ENCODE assay signal across 11 cellular contexts in the genomic region with DNA sequence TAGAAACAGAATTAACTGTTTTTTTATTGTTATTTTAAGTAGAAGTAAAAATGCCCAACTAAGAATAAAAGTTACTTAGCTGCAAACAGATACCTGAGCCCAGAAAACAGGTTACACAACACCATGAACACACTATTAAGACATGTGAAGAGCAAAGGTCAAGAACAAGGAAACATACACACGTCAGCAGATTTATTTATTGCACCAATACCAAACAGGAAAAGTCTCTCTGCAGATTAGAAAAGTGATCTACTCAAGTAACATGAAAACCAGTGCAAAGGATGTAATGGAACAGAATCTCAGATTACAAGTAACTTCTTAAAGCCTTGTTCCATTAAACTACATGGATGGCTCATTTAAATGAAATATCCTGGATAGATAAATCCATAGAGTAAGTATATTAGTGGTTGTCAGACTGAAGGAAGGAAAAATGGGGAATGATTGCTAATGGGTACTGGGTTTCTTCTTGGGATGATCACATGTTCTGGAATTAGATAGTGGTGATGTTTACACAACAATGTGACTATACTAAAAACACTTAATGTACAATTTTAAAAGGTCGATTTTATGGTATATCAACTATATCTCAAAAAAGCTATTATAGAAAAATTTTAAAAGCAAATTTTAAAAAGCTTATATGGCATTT. TPM values are rescaled to one million over a fixed set of nuclear protein-coding genes. Genes with fewer than 3 reads are reported as not detected.
DNase-seq lines count a peak whose midpoint lies in the region; ATAC-seq, FAIRE-seq and TF ChIP-seq lines count a peak whose summit lies in the region.
"Had no signal": no experiment of that assay in that cellular context is flagged by ENCODE, and none has a peak within 500 bp of the region (broad histone marks: within the 10 kb centered on the region; RNA-seq: fewer than 3 reads in every experiment).

No MANE protein-coding gene starts in this region.

- no peaks in the 10 kb centered on the region for H4K20me1 ChIP-seq in endothelial cell of umbilical vein (replicated peaks; ENCODE audit: control insufficient read depth, extremely low read depth, insufficient read depth, low read length)
- no peaks in the 10 kb centered on the region; the same call in 1 of the 2 replicates for H4K20me1 ChIP-seq in GM23338 (replicated peaks; ENCODE audit: insufficient read depth)

- no peaks in the 10 kb centered on the region for H3K27me3 Mint-ChIP-seq in Calu3 (ENCODE audit: unreplicated experiment)
- peaks cover 3% of the 10 kb centered on the region for H3K27me3 Mint-ChIP-seq in nephron progenitor cell (ENCODE audit: low read depth, poor library complexity)
- no peaks in the 10 kb centered on the region for H3K27me3 Mint-ChIP-seq in activated naive CD4-positive, alpha-beta T cell treated with anti-CD3 and anti-CD28 coated beads for 36 hours (ENCODE audit: low read depth)
- peaks cover 3% of the 10 kb centered on the region for H3K27me3 Mint-ChIP-seq in GM23338 (ENCODE audit: insufficient read depth, low read depth, poor library complexity)
- H3K27me3 Mint-ChIP-seq: activated CD4-positive, alpha-beta T cell treated with anti-CD3 and anti-CD28 coated beads, Interleukin-2, amount 10 ng/mL, durations not matched to agents 7 days and 5 days had no signal

- H3K36me3 ChIP-seq in endothelial cell of umbilical vein (ENCODE audit: control insufficient read depth in 2 of 2, extremely low read depth in 1 of 2, insufficient read depth in 2 of 2, low read length in 2 of 2): no peaks in the 10 kb centered on the region
- H3K36me3 ChIP-seq in GM23338 (ENCODE audit: insufficient read depth): 0 out of 2 replicates have a peak, but pooled peaks cover 3% of the 10 kb centered on the region

- no peak overlapping the region for H3K9ac ChIP-seq in endothelial cell of umbilical vein (replicated peaks; ENCODE audit: extremely low read depth, insufficient read depth, low read length)

- H3K4me2 ChIP-seq in endothelial cell of umbilical vein (ENCODE audit: insufficient read depth, low read length) (no peak overlapping the region), GM23338 (no peak overlapping the region)

- intact Hi-C loops in Calu3 (cut with micrococcal nuclease; ENCODE audit: unreplicated experiment) (no loop called here), endothelial cell of umbilical vein (cut with micrococcal nuclease) (no loop called here)
- intact Hi-C loops in activated naive CD4-positive, alpha-beta T cell treated with anti-CD3 and anti-CD28 coated beads for 36 hours (cut with micrococcal nuclease): no loop called here

- TF ChIP-seq POLR2A in endothelial cell of umbilical vein (IDR thresholded peaks at IDR 0.05; ENCODE audit: low read depth, low read length): no peak

- H2AFZ ChIP-seq in endothelial cell of umbilical vein (ENCODE audit: low read depth, low read length) (no peak overlapping the region), GM23338 (no peak overlapping the region)

- DNase-seq in Calu3 (no peak), NOMO-1 (lab: John Stamatoyannopoulos, UW; ENCODE audit: unreplicated experiment in 2 of 2) (peak; percentile 4 to 38), endothelial cell of umbilical vein (ENCODE audit: low read depth, low spot score) (peak; percentile 40), nephron progenitor cell (no peak), COLO668 (lab: John Stamatoyannopoulos, UW; ENCODE audit: unreplicated experiment) (no peak), GM23338 (ENCODE audit: low spot score) (no peak)
- no peak for DNase-seq in activated naive CD4-positive, alpha-beta T cell treated with anti-CD3 and anti-CD28 coated beads for 36 hours
- DNase-seq: activated CD4-positive, alpha-beta T cell treated with anti-CD3 and anti-CD28 coated beads, Interleukin-2, amount 10 ng/mL, durations not matched to agents 7 days and 5 days; retina had no signal

- BruUV-seq in Calu3 (replicated peaks; lab: Mats Ljungman, UMichigan) (no TSS peak), endothelial cell of umbilical vein (replicated peaks; lab: Mats Ljungman, UMichigan) (no TSS peak)

- no peaks in the 10 kb centered on the region for H3K9me1 ChIP-seq in endothelial cell of umbilical vein (replicated peaks; ENCODE audit: control insufficient read depth, extremely low read depth, insufficient read depth, low read length)

- CTCF ChIA-PET in Calu3 (lab: Charles Lee) (interaction anchor here (0.7 to 1.0 kb wide), 3 partner anchors 37 to 161 kb away, joined by 4 to 7 read pairs (median 7); no protein-coding TSS in a partner anchor), endothelial cell of umbilical vein (lab: Charles Lee) (no interaction called here)
- CTCF ChIA-PET in activated naive CD4-positive, alpha-beta T cell treated with anti-CD3 and anti-CD28 coated beads for 36 hours (lab: Charles Lee): interaction anchor here (0.7 to 1.2 kb wide), 2 partner anchors 39 to 95 kb away, joined by 3 to 5 read pairs; no protein-coding TSS in a partner anchor

- H3F3A ChIP-seq in GM23338 (replicated peaks; ENCODE audit: low read depth): no peaks in the 10 kb centered on the region

- H3K9me2 ChIP-seq in GM23338 (ENCODE audit: insufficient read depth): no peaks in the 10 kb centered on the region

- H3K27ac ChIP-seq in endothelial cell of umbilical vein (ENCODE audit: insufficient read depth, low read depth, low read length) (no peak overlapping the region), GM23338 (ENCODE audit: low read depth) (no peak overlapping the region)
- H3K27ac ChIP-seq: cardiac muscle cell had no signal

- H3K27me3 ChIP-seq in endothelial cell of umbilical vein (ENCODE audit: control insufficient read depth in 2 of 2, insufficient read depth in 2 of 2, low read length in 2 of 2): no peaks in the 10 kb centered on the region
- H3K27me3 ChIP-seq in GM23338 (ENCODE audit: insufficient read depth): no peaks in the 10 kb centered on the region
- H3K27me3 ChIP-seq: cardiac muscle cell had no signal

- FAIRE-seq in endothelial cell of umbilical vein (lab: Jason Lieb, UNC): peak; percentile 12

- H3K36me3 Mint-ChIP-seq in Calu3 (ENCODE audit: insufficient read depth, unreplicated experiment) (peaks cover 21% of the 10 kb centered on the region), nephron progenitor cell (ENCODE audit: low read depth) (peaks cover 10% of the 10 kb centered on the region), GM23338 (ENCODE audit: low read depth) (peaks cover 4% of the 10 kb centered on the region; the same call in 1 of the 3 replicates)
- H3K36me3 Mint-ChIP-seq in activated naive CD4-positive, alpha-beta T cell treated with anti-CD3 and anti-CD28 coated beads for 36 hours (ENCODE audit: low read depth): peaks cover 11% of the 10 kb centered on the region

- dilution Hi-C loops in endothelial cell of umbilical vein (cut with MboI; ENCODE audit: extremely low pct_ligation_motif_present, low sequenced_read_pairs): no loop called here

- H3K9me3 Mint-ChIP-seq in Calu3 (ENCODE audit: low read depth, unreplicated experiment): no peaks in the 10 kb centered on the region
- no peaks in the 10 kb centered on the region for H3K9me3 Mint-ChIP-seq in nephron progenitor cell
- no peaks in the 10 kb centered on the region for H3K9me3 Mint-ChIP-seq in activated naive CD4-positive, alpha-beta T cell treated with anti-CD3 and anti-CD28 coated beads for 36 hours
- no peaks in the 10 kb centered on the region for H3K9me3 Mint-ChIP-seq in GM23338
- H3K9me3 Mint-ChIP-seq: activated CD4-positive, alpha-beta T cell treated with anti-CD3 and anti-CD28 coated beads, Interleukin-2, amount 10 ng/mL, durations not matched to agents 7 days and 5 days had no signal

- no peak for TF ChIP-seq CTCF in Calu3 (IDR thresholded peaks at IDR 0.05; ENCODE audit: unreplicated experiment)
- TF ChIP-seq CTCF in endothelial cell of umbilical vein (IDR thresholded peaks at IDR 0.05; ENCODE audit: extremely low read depth in 1 of 2, insufficient read depth in 1 of 2, low read depth in 1 of 2, low read length in 2 of 2): no peak
- TF ChIP-seq CTCF in nephron progenitor cell (IDR thresholded peaks at IDR 0.05): no peak
- TF ChIP-seq CTCF in GM23338 (conservative IDR thresholded peaks at IDR 0.05; ENCODE audit: low read depth in 2 of 2): no peak

- no peak for ATAC-seq in GM18517 (IDR thresholded peaks at IDR 0.05; ENCODE audit: unreplicated experiment)
- no peak for ATAC-seq in GM23338

- peaks cover 15% of the 10 kb centered on the region for H3K79me2 ChIP-seq in endothelial cell of umbilical vein (ENCODE audit: control insufficient read depth, insufficient read depth, low read length)
- H3K79me2 ChIP-seq in GM23338 (replicated peaks; ENCODE audit: insufficient read depth): peaks cover 13% of the 10 kb centered on the region

- H3K9me3 ChIP-seq in endothelial cell of umbilical vein (replicated peaks; ENCODE audit: control insufficient read depth, insufficient read depth, low read length): no peaks in the 10 kb centered on the region

- H3K4me1 ChIP-seq in endothelial cell of umbilical vein (ENCODE audit: control insufficient read depth, extremely low read depth, insufficient read depth, low read length) (peaks cover under 1% of the 10 kb centered on the region), GM23338 (ENCODE audit: insufficient read depth) (no peaks in the 10 kb centered on the region)

- H3K4me1 Mint-ChIP-seq in Calu3 (ENCODE audit: low read depth, unreplicated experiment) (peaks cover 31% of the 10 kb centered on the region), nephron progenitor cell (peaks cover 10% of the 10 kb centered on the region), GM23338 (no peaks in the 10 kb centered on the region)
- peaks cover 24% of the 10 kb centered on the region for H3K4me1 Mint-ChIP-seq in activated naive CD4-positive, alpha-beta T cell treated with anti-CD3 and anti-CD28 coated beads for 36 hours (ENCODE audit: low read depth)

- H3K27ac Mint-ChIP-seq in Calu3 (ENCODE audit: unreplicated experiment) (peak overlapping the region; percentile 63), nephron progenitor cell (peak overlapping the region; percentile 75), GM23338 (no peak overlapping the region; the same call in 1 of the 2 replicates)
- no peak overlapping the region for H3K27ac Mint-ChIP-seq in activated naive CD4-positive, alpha-beta T cell treated with anti-CD3 and anti-CD28 coated beads for 36 hours
- H3K27ac Mint-ChIP-seq: activated CD4-positive, alpha-beta T cell treated with anti-CD3 and anti-CD28 coated beads, Interleukin-2, amount 10 ng/mL, durations not matched to agents 7 days and 5 days had no signal

- peak overlapping the region; percentile 3 for H3K4me3 Mint-ChIP-seq in Calu3 (ENCODE audit: low read depth, unreplicated experiment)
- no peak overlapping the region for H3K4me3 Mint-ChIP-seq in nephron progenitor cell
- H3K4me3 Mint-ChIP-seq in activated naive CD4-positive, alpha-beta T cell treated with anti-CD3 and anti-CD28 coated beads for 36 hours: no peak overlapping the region
- H3K4me3 Mint-ChIP-seq in GM23338: no peak overlapping the region
- H3K4me3 Mint-ChIP-seq: activated CD4-positive, alpha-beta T cell treated with anti-CD3 and anti-CD28 coated beads, Interleukin-2, amount 10 ng/mL, durations not matched to agents 7 days and 5 days had no signal

- POLR2A ChIA-PET in endothelial cell of umbilical vein (lab: Charles Lee): no interaction called here

- H3K4me3 ChIP-seq in endothelial cell of umbilical vein (replicated peaks in 1 of 3; ENCODE audit: insufficient read depth in 1 of 3, low read depth in 1 of 3, low read length in 3 of 3) (no peak overlapping the region), GM23338 (no peak overlapping the region)
- H3K4me3 ChIP-seq: cardiac muscle cell had no signal

RNA-seq across cellular contexts. Expression of a gene that starts 6.1 kb away (rescaled TPM):
- total RNA-seq in Calu3 (2022): 86.9 and 95.4 TPM in 2 replicates
- total RNA-seq in endothelial cell of umbilical vein: 56.2 and 62.5 TPM in 2 replicates
- polyA plus RNA-seq in endothelial cell of umbilical vein: 13.1 and 18.6 TPM in 2 replicates
- polyA plus RNA-seq in endothelial cell of umbilical vein (2011; cell fraction: cytosol; rRNA removed): 29.8 and 33.5 TPM in 2 replicates
- polyA plus RNA-seq in endothelial cell of umbilical vein (2011; cell fraction: nucleus; rRNA removed): 17.7 and 23.7 TPM in 2 replicates
- polyA plus RNA-seq in endothelial cell of umbilical vein (2012): 36.8 and 55.9 TPM in 2 replicates
- 31.6 and 34.7 TPM in 2 replicates for polyA minus RNA-seq in endothelial cell of umbilical vein
- 27.8 TPM for polyA minus RNA-seq in endothelial cell of umbilical vein (2011; cell fraction: cytosol; rRNA and poly(A)+ RNA removed)
- polyA minus RNA-seq in endothelial cell of umbilical vein (2011; cell fraction: nucleus; rRNA and poly(A)+ RNA removed): 13.1 and 14.6 TPM in 2 replicates
- total RNA-seq in activated naive CD4-positive, alpha-beta T cell treated with anti-CD3 and anti-CD28 coated beads for 36 hours: 10 to 100 TPM; 42.5 to 42.8 TPM
- total RNA-seq in GM23338 (2014; rRNA removed; shearing (Covaris generic)): 11.9 and 30.3 TPM in 2 replicates
- 26.1 and 26.8 TPM in 2 replicates for polyA plus RNA-seq in GM23338 (2016; fragmentation: Nextera tagmentation; extraction: Ambion mirVana)

RNA-seq across cellular contexts. Expression of a gene that starts 22.1 kb away (rescaled TPM):
- total RNA-seq in Calu3 (2022): 35.2 and 38.4 TPM in 2 replicates
- 28.6 and 30.0 TPM in 2 replicates for total RNA-seq in endothelial cell of umbilical vein
- 19.8 and 20.4 TPM in 2 replicates for polyA plus RNA-seq in endothelial cell of umbilical vein
- polyA plus RNA-seq in endothelial cell of umbilical vein (2011; cell fraction: cytosol; rRNA removed): 16.1 and 16.5 TPM in 2 replicates
- polyA plus RNA-seq in endothelial cell of umbilical vein (2011; cell fraction: nucleus; rRNA removed): 25.0 and 25.5 TPM in 2 replicates
- 15.2 and 16.8 TPM in 2 replicates for polyA plus RNA-seq in endothelial cell of umbilical vein (2012)
- polyA minus RNA-seq in endothelial cell of umbilical vein: 48.5 and 52.0 TPM in 2 replicates
- 13.7 TPM for polyA minus RNA-seq in endothelial cell of umbilical vein (2011; cell fraction: cytosol; rRNA and poly(A)+ RNA removed)
- polyA minus RNA-seq in endothelial cell of umbilical vein (2011; cell fraction: nucleus; rRNA and poly(A)+ RNA removed): 43.1 and 55.0 TPM in 2 replicates
- 10 to 100 TPM; 16.6 to 18.5 TPM for total RNA-seq in activated naive CD4-positive, alpha-beta T cell treated with anti-CD3 and anti-CD28 coated beads for 36 hours
- total RNA-seq in GM23338 (2014; rRNA removed; shearing (Covaris generic)): 36.5 and 37.4 TPM in 2 replicates
- 8.1 and 9.0 TPM in 2 replicates for polyA plus RNA-seq in GM23338 (2016; fragmentation: Nextera tagmentation; extraction: Ambion mirVana)

Comparison
In these comparisons a context has a peak if more than half of its experiments do, and no peak if none do; other contexts are left out.
1. DNase-seq: peak in NOMO-1 (2 of 2) and endothelial cell of umbilical vein (single experiment); none in Calu3 (single experiment), nephron progenitor cell (single experiment), activated naive CD4-positive, alpha-beta T cell treated with anti-CD3 and anti-CD28 coated beads for 36 hours (single experiment), COLO668 (single experiment) and GM23338 (single experiment).
2. H3K27ac Mint-ChIP-seq: peak in Calu3 (single experiment) and nephron progenitor cell (single experiment); none in activated naive CD4-positive, alpha-beta T cell treated with anti-CD3 and anti-CD28 coated beads for 36 hours (single experiment) and GM23338 (single experiment).